ENCODE assay signal across 1 cellular context in the genomic region with DNA sequence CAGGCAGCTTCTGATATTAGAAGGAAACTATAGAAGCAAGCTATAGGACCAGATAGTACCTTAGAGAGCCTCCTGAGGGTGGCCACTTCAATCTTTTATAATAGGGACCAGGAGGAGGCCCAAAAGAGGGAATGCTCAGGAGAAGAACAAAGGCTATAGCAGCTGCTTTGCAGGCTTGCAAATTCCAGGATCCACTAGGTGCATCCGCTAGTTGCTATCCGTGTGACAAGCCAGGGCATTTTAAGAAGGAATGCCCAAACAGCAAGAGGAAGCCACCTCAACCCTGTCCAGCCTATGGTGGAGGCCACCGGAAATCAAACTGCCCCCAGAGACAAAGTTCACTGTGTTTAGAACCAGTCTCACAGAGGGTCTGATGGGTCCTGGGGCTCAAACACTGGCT.
TF ChIP-seq lines count a peak whose summit lies in the region.

No MANE protein-coding gene starts in this region.

TF ChIP-seq in WTC11, 78 proteins besides CTCF, POLR2A, EP300 and RAD21 (continued from another document):
- TF ChIP-seq NR3C1 (CRISPR knock-in tag; conservative IDR thresholded peaks at IDR 0.05; ENCODE audit: low read depth) (no peak), NFYB (CRISPR knock-in tag; conservative IDR thresholded peaks at IDR 0.05; ENCODE audit: low read depth) (no peak), STAT6 (CRISPR knock-in tag; conservative IDR thresholded peaks at IDR 0.05; ENCODE audit: low read depth) (no peak), ETV6 (CRISPR knock-in tag; IDR thresholded peaks at IDR 0.05) (no peak), SOX15 (CRISPR knock-in tag; IDR thresholded peaks at IDR 0.05) (no peak), ZNF138 (CRISPR knock-in tag; conservative IDR thresholded peaks at IDR 0.05) (no peak), CDX4 (CRISPR knock-in tag; IDR thresholded peaks at IDR 0.05; ENCODE audit: borderline replicate concordance) (no peak), PRRX2 (CRISPR knock-in tag; IDR thresholded peaks at IDR 0.05) (no peak), FOXP4 (CRISPR knock-in tag; IDR thresholded peaks at IDR 0.05) (no peak), NFE2L1 (CRISPR knock-in tag; IDR thresholded peaks at IDR 0.05) (no peak), HMGA2 (CRISPR knock-in tag; IDR thresholded peaks at IDR 0.05) (no peak), ATF1 (CRISPR knock-in tag; IDR thresholded peaks at IDR 0.05) (no peak), IRF2 (CRISPR knock-in tag; IDR thresholded peaks at IDR 0.05; ENCODE audit: borderline replicate concordance, low read depth) (no peak), JAZF1 (CRISPR knock-in tag; IDR thresholded peaks at IDR 0.05) (no peak)
- TF ChIP-seq, protein P1, sequence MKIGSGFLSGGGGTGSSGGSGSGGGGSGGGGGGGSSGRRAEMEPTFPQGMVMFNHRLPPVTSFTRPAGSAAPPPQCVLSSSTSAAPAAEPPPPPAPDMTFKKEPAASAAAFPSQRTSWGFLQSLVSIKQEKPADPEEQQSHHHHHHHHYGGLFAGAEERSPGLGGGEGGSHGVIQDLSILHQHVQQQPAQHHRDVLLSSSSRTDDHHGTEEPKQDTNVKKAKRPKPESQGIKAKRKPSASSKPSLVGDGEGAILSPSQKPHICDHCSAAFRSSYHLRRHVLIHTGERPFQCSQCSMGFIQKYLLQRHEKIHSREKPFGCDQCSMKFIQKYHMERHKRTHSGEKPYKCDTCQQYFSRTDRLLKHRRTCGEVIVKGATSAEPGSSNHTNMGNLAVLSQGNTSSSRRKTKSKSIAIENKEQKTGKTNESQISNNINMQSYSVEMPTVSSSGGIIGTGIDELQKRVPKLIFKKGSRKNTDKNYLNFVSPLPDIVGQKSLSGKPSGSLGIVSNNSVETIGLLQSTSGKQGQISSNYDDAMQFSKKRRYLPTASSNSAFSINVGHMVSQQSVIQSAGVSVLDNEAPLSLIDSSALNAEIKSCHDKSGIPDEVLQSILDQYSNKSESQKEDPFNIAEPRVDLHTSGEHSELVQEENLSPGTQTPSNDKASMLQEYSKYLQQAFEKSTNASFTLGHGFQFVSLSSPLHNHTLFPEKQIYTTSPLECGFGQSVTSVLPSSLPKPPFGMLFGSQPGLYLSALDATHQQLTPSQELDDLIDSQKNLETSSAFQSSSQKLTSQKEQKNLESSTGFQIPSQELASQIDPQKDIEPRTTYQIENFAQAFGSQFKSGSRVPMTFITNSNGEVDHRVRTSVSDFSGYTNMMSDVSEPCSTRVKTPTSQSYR (CRISPR knock-in tag; IDR thresholded peaks at IDR 0.05): no peak
- TF ChIP-seq, protein P2, sequence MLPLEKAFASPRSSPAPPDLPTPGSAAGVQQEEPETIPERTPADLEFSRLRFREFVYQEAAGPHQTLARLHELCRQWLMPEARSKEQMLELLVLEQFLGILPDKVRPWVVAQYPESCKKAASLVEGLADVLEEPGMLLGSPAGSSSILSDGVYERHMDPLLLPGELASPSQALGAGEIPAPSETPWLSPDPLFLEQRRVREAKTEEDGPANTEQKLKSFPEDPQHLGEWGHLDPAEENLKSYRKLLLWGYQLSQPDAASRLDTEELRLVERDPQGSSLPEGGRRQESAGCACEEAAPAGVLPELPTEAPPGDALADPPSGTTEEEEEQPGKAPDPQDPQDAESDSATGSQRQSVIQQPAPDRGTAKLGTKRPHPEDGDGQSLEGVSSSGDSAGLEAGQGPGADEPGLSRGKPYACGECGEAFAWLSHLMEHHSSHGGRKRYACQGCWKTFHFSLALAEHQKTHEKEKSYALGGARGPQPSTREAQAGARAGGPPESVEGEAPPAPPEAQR (CRISPR knock-in tag; IDR thresholded peaks at IDR 0.05): no peak
